Comparison of ENCODE assay signal across 2 cellular contexts in the genomic region with DNA sequence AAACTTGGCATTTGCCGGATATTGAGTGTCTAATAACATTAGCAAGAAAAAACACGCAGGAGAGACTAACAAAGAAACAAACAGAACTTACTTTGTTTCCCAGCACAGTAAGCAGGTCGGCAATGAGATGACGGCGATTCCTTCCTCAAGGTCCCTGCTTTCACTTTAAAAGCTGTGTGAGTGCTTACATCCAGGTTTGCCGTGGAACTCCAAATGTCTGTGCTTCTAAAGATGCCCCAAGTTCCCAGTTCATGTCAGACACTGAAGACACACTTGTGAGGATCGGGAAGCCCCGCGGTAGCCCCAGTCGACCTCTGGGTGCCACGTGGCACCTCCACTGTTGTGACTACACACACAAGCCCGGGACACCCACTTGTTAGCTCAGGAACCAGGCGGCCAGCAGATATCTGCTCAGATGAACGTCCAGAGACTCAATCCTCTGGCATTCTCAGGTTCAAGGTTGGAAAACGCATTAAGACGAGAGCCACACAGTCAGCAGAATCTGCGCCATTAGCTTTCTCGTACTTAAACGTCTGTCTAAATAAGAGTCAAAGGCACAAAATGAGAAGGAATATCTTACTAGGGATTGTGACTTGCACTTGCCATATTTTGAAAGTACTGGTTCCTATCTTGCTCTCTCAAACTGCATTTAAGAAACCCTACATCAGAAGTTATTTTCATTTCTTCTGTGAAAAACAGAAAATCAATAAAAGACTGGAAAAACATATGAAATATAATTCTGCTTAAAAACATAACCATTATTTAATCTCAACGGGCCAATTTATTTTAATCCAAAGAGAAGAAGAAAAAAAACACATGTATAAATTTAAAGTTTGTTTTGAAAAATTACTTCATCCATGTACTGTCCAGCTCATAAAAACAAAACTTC.
TF ChIP-seq lines count a peak whose summit lies in the region.

No MANE protein-coding gene starts in this region.

TF ChIP-seq in HCT116, 20 proteins besides CTCF, POLR2A, EP300 and RAD21 (continued from another document):
- TF ChIP-seq, protein P1, sequence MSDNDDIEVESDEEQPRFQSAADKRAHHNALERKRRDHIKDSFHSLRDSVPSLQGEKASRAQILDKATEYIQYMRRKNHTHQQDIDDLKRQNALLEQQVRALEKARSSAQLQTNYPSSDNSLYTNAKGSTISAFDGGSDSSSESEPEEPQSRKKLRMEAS (IDR thresholded peaks at IDR 0.05) = peak; percentile 52
- TF ChIP-seq JUND (IDR thresholded peaks at IDR 0.05) = no peak
- peak; percentile 52; the same call in 1 of the 2 replicates for TF ChIP-seq POLR2AphosphoS5 (IDR thresholded peaks at IDR 0.05; ENCODE audit: low read depth, low read length)
- TF ChIP-seq ZNF274 (IDR thresholded peaks at IDR 0.05; ENCODE audit: low read depth, low read length) = no peak

TF ChIP-seq in H1, 55 proteins besides CTCF, POLR2A, EP300 and RAD21 (continued from another document):
- TF ChIP-seq ATF3 (IDR thresholded peaks at IDR 0.05; ENCODE audit: insufficient read depth, low read depth, low read length) (no peak), TBP (IDR thresholded peaks at IDR 0.05; ENCODE audit: low read depth, low read length) (no peak), HDAC2 (IDR thresholded peaks at IDR 0.05; ENCODE audit: borderline replicate concordance in 1 of 2, low read depth in 2 of 2, low read length in 2 of 2) (no peak), CEBPB (IDR thresholded peaks at IDR 0.05; ENCODE audit: low read depth, low read length) (no peak), SP2 (IDR thresholded peaks at IDR 0.05; ENCODE audit: low read length) (no peak), CTBP2 (IDR thresholded peaks at IDR 0.05; ENCODE audit: borderline replicate concordance, insufficient read depth, insufficient read length, low read length) (no peak), CHD1 (IDR thresholded peaks at IDR 0.05; ENCODE audit: low read depth, low read length) (no peak), BRCA1 (IDR thresholded peaks at IDR 0.05; ENCODE audit: low read depth, low read length) (no peak), RBBP5 (IDR thresholded peaks at IDR 0.05; ENCODE audit: borderline replicate concordance, low read depth, low read length) (no peak), CHD2 (IDR thresholded peaks at IDR 0.05; ENCODE audit: low read length) (no peak), BACH1 (IDR thresholded peaks at IDR 0.05; ENCODE audit: low read length) (no peak)
- TF ChIP-seq, protein P2, sequence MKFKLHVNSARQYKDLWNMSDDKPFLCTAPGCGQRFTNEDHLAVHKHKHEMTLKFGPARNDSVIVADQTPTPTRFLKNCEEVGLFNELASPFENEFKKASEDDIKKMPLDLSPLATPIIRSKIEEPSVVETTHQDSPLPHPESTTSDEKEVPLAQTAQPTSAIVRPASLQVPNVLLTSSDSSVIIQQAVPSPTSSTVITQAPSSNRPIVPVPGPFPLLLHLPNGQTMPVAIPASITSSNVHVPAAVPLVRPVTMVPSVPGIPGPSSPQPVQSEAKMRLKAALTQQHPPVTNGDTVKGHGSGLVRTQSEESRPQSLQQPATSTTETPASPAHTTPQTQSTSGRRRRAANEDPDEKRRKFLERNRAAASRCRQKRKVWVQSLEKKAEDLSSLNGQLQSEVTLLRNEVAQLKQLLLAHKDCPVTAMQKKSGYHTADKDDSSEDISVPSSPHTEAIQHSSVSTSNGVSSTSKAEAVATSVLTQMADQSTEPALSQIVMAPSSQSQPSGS (IDR thresholded peaks at IDR 0.05; ENCODE audit: low read length) = no peak
